8 cellular contexts compared by ENCODE assay signal in genomic region chrX:54439967-54440871, GRCh38. TPM values are rescaled to one million over a fixed set of nuclear protein-coding genes. Genes with fewer than 3 reads are reported as not detected.
DNase-seq lines count a peak whose midpoint lies in the region; ATAC-seq and TF ChIP-seq lines count a peak whose summit lies in the region.

TSR2 (plus strand) TSS chrX:54440404; CDS start chrX:54440422, 18 bp downstream.

- WGBS in right cardiac atrium: 0% methylated on average over 40 of the region's 40 CpGs

- peak within 1 kb of the TSS; percentile 97 for H3K4me3 Mint-ChIP-seq in T-helper 17 cell

- H3K27ac ChIP-seq in right cardiac atrium (ENCODE audit: low read length): peak within 1 kb of the TSS; percentile 11
- H3K27ac ChIP-seq in rectal smooth muscle tissue (ENCODE audit: low read depth, low read length): peak within 1 kb of the TSS; percentile 59
- peak within 1 kb of the TSS; percentile 68 for H3K27ac ChIP-seq in vagina

- H3K27me3 Mint-ChIP-seq in T-helper 17 cell: no peaks in the 10 kb centered on the region

- H3K9ac ChIP-seq in rectal smooth muscle tissue (ENCODE audit: low read length): peak within 1 kb of the TSS; percentile 65

- peaks cover 8% of the 10 kb centered on the region for H3K36me3 Mint-ChIP-seq in T-helper 17 cell (ENCODE audit: low read depth)

- peak; percentile 99 for ATAC-seq in GM18502 (IDR thresholded peaks at IDR 0.05; ENCODE audit: poor library complexity, unreplicated experiment)
- peak; percentile 96 for ATAC-seq in HG02938 (IDR thresholded peaks at IDR 0.05; ENCODE audit: unreplicated experiment)
- peak; percentile 98 for ATAC-seq in T-helper 17 cell
- ATAC-seq in right cardiac atrium: peak; percentile 99

- no peak for TF ChIP-seq CTCF in vagina (IDR thresholded peaks at IDR 0.05)

- peak; percentile 86 for DNase-seq in NCI-H1694 (lab: John Stamatoyannopoulos, UW)
- peak; percentile 54 to 66 (median 58) for DNase-seq in T-helper 17 cell
- peak in 57 of 58 donors; percentile 3 to 83 (median 66) for DNase-seq in anterior cingulate cortex (lab: John Stamatoyannopoulos, UW)
- peak; percentile 81 to 91 (median 88) for DNase-seq in right cardiac atrium
- DNase-seq in vagina (ENCODE audit: extremely low spot score in 2 of 2): no peak

- peaks cover 3% of the 10 kb centered on the region for H3K4me1 ChIP-seq in right cardiac atrium (ENCODE audit: control insufficient read depth, insufficient read depth, low read length)
- H3K4me1 ChIP-seq in rectal smooth muscle tissue (ENCODE audit: control insufficient read depth, insufficient read depth, low read length): no peaks in the 10 kb centered on the region
- peaks cover 17% of the 10 kb centered on the region for H3K4me1 ChIP-seq in vagina

- H3K27me3 ChIP-seq in right cardiac atrium (ENCODE audit: control insufficient read depth, insufficient read depth) (no peaks in the 10 kb centered on the region), rectal smooth muscle tissue (ENCODE audit: control insufficient read depth, insufficient read depth, low read length) (no peaks in the 10 kb centered on the region), vagina (no peaks in the 10 kb centered on the region)

- peak within 1 kb of the TSS; percentile 87 for H3K27ac Mint-ChIP-seq in T-helper 17 cell

- H3K4me3 ChIP-seq in right cardiac atrium (ENCODE audit: low read length): peak within 1 kb of the TSS; percentile 86
- peak within 1 kb of the TSS; percentile 89 for H3K4me3 ChIP-seq in rectal smooth muscle tissue (ENCODE audit: low read length)
- H3K4me3 ChIP-seq in vagina: peak within 1 kb of the TSS; percentile 61 to 90

- H3K4me1 Mint-ChIP-seq in T-helper 17 cell: peaks cover 18% of the 10 kb centered on the region

- TF ChIP-seq POLR2A in vagina (IDR thresholded peaks at IDR 0.05): peak in 1 of 2 donors; percentile 46

- H3K9me3 ChIP-seq in T-helper 17 cell (ENCODE audit: control insufficient read depth, low read length, poor library complexity, severe bottlenecking): no peaks in the 10 kb centered on the region
- no peaks in the 10 kb centered on the region for H3K9me3 ChIP-seq in right cardiac atrium (ENCODE audit: control insufficient read depth, low read length)
- no peaks in the 10 kb centered on the region for H3K9me3 ChIP-seq in vagina

- intact Hi-C loops in right cardiac atrium (cut with DNase I) (no loop called here), vagina (cut with DNase I) (no loop called here)

- H3K36me3 ChIP-seq in rectal smooth muscle tissue (ENCODE audit: control insufficient read depth, insufficient read depth, low read length) (peaks cover 2% of the 10 kb centered on the region), vagina (no peaks in the 10 kb centered on the region)

RNA-seq across cellular contexts. Expression of gene TSR2, which starts in this region (rescaled TPM):
- total RNA-seq in T-helper 17 cell (10 to 100 TPM; 33.5 to 33.9 TPM), right cardiac atrium (10 to 100 TPM; 31.8 to 39.8 (median 38.5) TPM), vagina (14.7 TPM)
- 42.3 TPM for polyA plus RNA-seq in right cardiac atrium

Comparison
In these comparisons a context has a peak if more than half of its experiments do, and no peak if none do; other contexts are left out.
1. DNase-seq: peak in NCI-H1694 (single experiment), T-helper 17 cell (3 of 3), anterior cingulate cortex (57 of 58) and right cardiac atrium (3 of 3); none in vagina (0 of 2).
2. H3K27ac ChIP-seq: peak in every context shown above with its lines; median percentile 68 in vagina; 59 in rectal smooth muscle tissue; 11 in right cardiac atrium.
3. Peak in every context shown above with its lines, with median percentiles within 50 percentile points of each other: ATAC-seq and H3K4me3 ChIP-seq.